Comparison of ENCODE assay signal across 1 cellular context in the genomic region with DNA sequence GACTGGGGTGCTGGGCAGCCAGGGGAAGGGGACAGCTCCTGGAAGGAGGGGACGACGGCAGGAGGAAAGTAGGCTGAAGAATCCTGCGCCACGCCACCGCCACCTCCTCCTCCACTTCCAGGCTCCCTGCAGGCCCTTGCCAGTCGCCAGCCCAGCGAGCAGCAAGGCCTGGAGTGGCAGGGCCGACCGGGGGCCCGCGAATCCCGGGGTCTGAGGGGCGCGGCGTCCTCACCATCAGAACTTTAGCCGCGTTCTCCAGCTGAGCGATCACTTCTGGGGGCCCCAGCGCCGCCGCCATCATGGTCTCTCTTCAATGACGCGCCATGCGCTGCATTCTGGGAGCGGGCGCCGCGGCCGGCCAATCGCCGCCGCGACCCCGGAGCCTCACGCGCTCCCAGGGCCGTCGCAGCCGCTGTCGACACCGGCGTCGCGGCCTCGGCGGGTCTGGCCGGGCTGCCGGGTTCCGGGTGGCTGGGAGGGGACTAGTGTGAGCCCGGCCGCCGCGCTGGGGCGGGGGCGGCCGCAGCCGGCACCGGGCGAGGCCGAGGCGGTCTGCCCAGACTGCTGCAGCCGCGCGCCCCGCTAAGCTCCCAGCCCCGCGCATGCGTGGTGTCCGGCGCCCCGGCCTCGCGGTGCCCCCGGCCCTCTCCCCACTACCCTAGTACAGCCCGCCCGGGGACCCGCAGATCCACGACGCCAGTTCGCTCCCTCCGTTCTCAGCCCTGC.
A peak's percentile ranks its signal among the peaks of the same experiment; 100 is the strongest.
TF ChIP-seq lines count a peak whose summit lies in the region.

A gene (minus strand): TSS at position 309 of the 726 bp plus-strand sequence. CDS start 8 bp downstream, at position 301.

TF ChIP-seq in H1, 55 proteins besides CTCF, POLR2A, EP300 and RAD21 (continued from another document):
- TF ChIP-seq CHD1 (IDR thresholded peaks at IDR 0.05; ENCODE audit: low read depth, low read length) (peak; percentile 41; the same call in 1 of the 2 replicates), TAF7 (optimal IDR thresholded peaks at IDR 0.05; ENCODE audit: borderline replicate concordance, low read depth, low read length) (peak; percentile 64), TEAD4 (IDR thresholded peaks at IDR 0.05; ENCODE audit: low read depth, low read length) (no peak), POLR2AphosphoS5 (IDR thresholded peaks at IDR 0.05; ENCODE audit: low read depth, low read length) (peak; percentile 70), TAF1 (IDR thresholded peaks at IDR 0.05; ENCODE audit: low read depth, low read length) (peak; percentile 93), YY1 (IDR thresholded peaks at IDR 0.05; ENCODE audit: low read depth, low read length) (peak; percentile 94), CREB1 (IDR thresholded peaks at IDR 0.05) (peak; percentile 95), NRF1 (IDR thresholded peaks at IDR 0.05; ENCODE audit: low read depth, low read length) (peak; percentile 56), RBBP5 (IDR thresholded peaks at IDR 0.05; ENCODE audit: borderline replicate concordance, low read depth, low read length) (peak; percentile 75; the same call in 1 of the 2 replicates), ASH2L (IDR thresholded peaks at IDR 0.05; ENCODE audit: low read length) (peak; percentile 90)
- TF ChIP-seq, protein P1, sequence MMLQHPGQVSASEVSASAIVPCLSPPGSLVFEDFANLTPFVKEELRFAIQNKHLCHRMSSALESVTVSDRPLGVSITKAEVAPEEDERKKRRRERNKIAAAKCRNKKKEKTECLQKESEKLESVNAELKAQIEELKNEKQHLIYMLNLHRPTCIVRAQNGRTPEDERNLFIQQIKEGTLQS (IDR thresholded peaks at IDR 0.05; ENCODE audit: insufficient read depth, low read depth, low read length) = peak; percentile 70; the same call in 1 of the 2 replicates
